ENCODE assay signal across 7 cellular contexts in genomic region chr1:144940054-144940453, GRCh38.
DNase-seq lines count a peak whose midpoint lies in the region; ATAC-seq lines count a peak whose summit lies in the region.
"Not testable (repeated sequence)": the region's sequence is repeated elsewhere in the genome, so short reads cannot be mapped to it uniquely, and the experiment has no call there.

No MANE protein-coding gene starts in this region.

- H3K27ac Mint-ChIP-seq in activated T-cell treated with anti-CD3 and anti-CD28 coated beads, Interleukin-2, amount 50 U/mL, for 72 hours: peak overlapping the region; percentile 89

- H3K9me3 Mint-ChIP-seq in activated T-cell treated with anti-CD3 and anti-CD28 coated beads, Interleukin-2, amount 50 U/mL, for 72 hours: not testable (repeated sequence)

- peak overlapping the region; percentile 51 to 68 for H3K4me3 Mint-ChIP-seq in activated T-cell treated with anti-CD3 and anti-CD28 coated beads, Interleukin-2, amount 50 U/mL, for 72 hours

- H3K36me3 Mint-ChIP-seq in activated T-cell treated with anti-CD3 and anti-CD28 coated beads, Interleukin-2, amount 50 U/mL, for 72 hours (ENCODE audit: insufficient read depth in 2 of 2): not testable (repeated sequence)

- not testable (repeated sequence) for DNase-seq in activated T-cell treated with anti-CD3 and anti-CD28 coated beads, Interleukin-2, amount 50 U/mL, for 72 hours

- H3K27me3 Mint-ChIP-seq in activated T-cell treated with anti-CD3 and anti-CD28 coated beads, Interleukin-2, amount 50 U/mL, for 72 hours (ENCODE audit: low read depth): not testable (repeated sequence)

- peaks cover 14% of the 10 kb centered on the region for H3K4me1 Mint-ChIP-seq in activated T-cell treated with anti-CD3 and anti-CD28 coated beads, Interleukin-2, amount 50 U/mL, for 72 hours (ENCODE audit: low read depth)

- ATAC-seq in GM18858 (IDR thresholded peaks at IDR 0.05; ENCODE audit: unreplicated experiment) (peak; percentile 79), GM19468 (IDR thresholded peaks at IDR 0.05; ENCODE audit: extremely low read depth, unreplicated experiment) (peak; percentile 82), HG02610 (IDR thresholded peaks at IDR 0.05; ENCODE audit: unreplicated experiment) (peak; percentile 86), HG03045 (IDR thresholded peaks at IDR 0.05; ENCODE audit: unreplicated experiment) (peak; percentile 56), HG03558 (IDR thresholded peaks at IDR 0.05; ENCODE audit: extremely low read depth, unreplicated experiment) (peak; percentile 57), esophagus mucosa (peak; percentile 84)
- peak; percentile 74 to 79 for ATAC-seq in activated T-cell treated with anti-CD3 and anti-CD28 coated beads, Interleukin-2, amount 50 U/mL, for 72 hours (replicated peaks in 1 of 2)
